In genomic region chr10:100738055-100738827, GRCh38 we compare ENCODE assay signal across 14 cellular contexts. TPM values are rescaled to one million over a fixed set of nuclear protein-coding genes. Genes with fewer than 3 reads are reported as not detected.
DNase-seq lines count a peak whose midpoint lies in the region; ATAC-seq and TF ChIP-seq lines count a peak whose summit lies in the region.
"Had no signal": no experiment of that assay in that cellular context is flagged by ENCODE, and none has a peak within 500 bp of the region (broad histone marks: within the 10 kb centered on the region; RNA-seq: fewer than 3 reads in every experiment).

No MANE protein-coding gene starts in this region.

- intact Hi-C loops in left ventricle myocardium inferior (cut with micrococcal nuclease) (no loop called here), left cardiac atrium (cut with DNase I) (no loop called here)

- H3K27me3 Mint-ChIP-seq in activated naive CD8-positive, alpha-beta T cell treated with anti-CD3 and anti-CD28 coated beads for 36 hours: peaks cover 99% of the 10 kb centered on the region
- H3K27me3 Mint-ChIP-seq in type B pancreatic cell: peaks cover 97% of the 10 kb centered on the region
- peaks cover 100% of the 10 kb centered on the region for H3K27me3 Mint-ChIP-seq in mesothelial cell of epicardium (ENCODE audit: low read depth)

- no peaks in the 10 kb centered on the region for H3K9me3 ChIP-seq in left ventricle myocardium inferior (replicated peaks)
- H3K9me3 ChIP-seq: esophagus squamous epithelium, neutrophil had no signal

- H3K4me1 Mint-ChIP-seq in activated naive CD8-positive, alpha-beta T cell treated with anti-CD3 and anti-CD28 coated beads for 36 hours: peaks cover 31% of the 10 kb centered on the region
- peaks cover 19% of the 10 kb centered on the region for H3K4me1 Mint-ChIP-seq in type B pancreatic cell (ENCODE audit: unreplicated experiment)
- H3K4me1 Mint-ChIP-seq in mesothelial cell of epicardium: peaks cover 3% of the 10 kb centered on the region

- peaks cover 100% of the 10 kb centered on the region for H3K27me3 ChIP-seq in left ventricle myocardium inferior (ENCODE audit: low read depth)

- TF ChIP-seq CTCF in left ventricle myocardium inferior (IDR thresholded peaks at IDR 0.05; ENCODE audit: borderline replicate concordance) (no peak), type B pancreatic cell (conservative IDR thresholded peaks at IDR 0.05) (no peak), mesothelial cell of epicardium (IDR thresholded peaks at IDR 0.05; ENCODE audit: unreplicated experiment) (no peak)

- no peak overlapping the region for H3K27ac ChIP-seq in left ventricle myocardium inferior (replicated peaks)
- H3K27ac ChIP-seq: esophagus squamous epithelium, HL-60, neutrophil had no signal

- peaks cover 42% of the 10 kb centered on the region for H3K4me1 ChIP-seq in left ventricle myocardium inferior

- H3K4me3 Mint-ChIP-seq in activated naive CD8-positive, alpha-beta T cell treated with anti-CD3 and anti-CD28 coated beads for 36 hours: peak overlapping the region; percentile 2
- peak overlapping the region; percentile 46 for H3K4me3 Mint-ChIP-seq in type B pancreatic cell
- no peak overlapping the region for H3K4me3 Mint-ChIP-seq in mesothelial cell of epicardium

- H3K9me3 Mint-ChIP-seq in activated naive CD8-positive, alpha-beta T cell treated with anti-CD3 and anti-CD28 coated beads for 36 hours: no peaks in the 10 kb centered on the region
- no peaks in the 10 kb centered on the region for H3K9me3 Mint-ChIP-seq in type B pancreatic cell
- H3K9me3 Mint-ChIP-seq in mesothelial cell of epicardium: no peaks in the 10 kb centered on the region

- peak overlapping the region; percentile 49 for H3K4me3 ChIP-seq in left ventricle myocardium inferior

- ATAC-seq in left cardiac atrium (no peak), GM19351 (IDR thresholded peaks at IDR 0.05; ENCODE audit: unreplicated experiment) (no peak)

- no peaks in the 10 kb centered on the region for H3K36me3 ChIP-seq in left ventricle myocardium inferior
- H3K36me3 ChIP-seq: esophagus squamous epithelium, neutrophil had no signal

- no peak for DNase-seq in left ventricle myocardium inferior
- DNase-seq in left cardiac atrium: no peak
- no peak for DNase-seq in activated naive CD8-positive, alpha-beta T cell treated with anti-CD3 and anti-CD28 coated beads for 36 hours
- DNase-seq in kidney tubule cell (ENCODE audit: low spot score): peak; percentile 51
- no peak for DNase-seq in type B pancreatic cell (ENCODE audit: extremely low spot score, unreplicated experiment)
- DNase-seq in GF-D8 (lab: John Stamatoyannopoulos, UW): no peak
- DNase-seq in mesothelial cell of epicardium (ENCODE audit: low spot score in 2 of 2, unreplicated experiment in 2 of 2): no peak
- DNase-seq: esophagus squamous epithelium, NCI-H446, T1000 had no signal

- no peaks in the 10 kb centered on the region for H3K36me3 Mint-ChIP-seq in activated naive CD8-positive, alpha-beta T cell treated with anti-CD3 and anti-CD28 coated beads for 36 hours
- H3K36me3 Mint-ChIP-seq in type B pancreatic cell: no peaks in the 10 kb centered on the region
- H3K36me3 Mint-ChIP-seq in mesothelial cell of epicardium: no peaks in the 10 kb centered on the region

- H3K27ac Mint-ChIP-seq in activated naive CD8-positive, alpha-beta T cell treated with anti-CD3 and anti-CD28 coated beads for 36 hours: no peak overlapping the region
- H3K27ac Mint-ChIP-seq in type B pancreatic cell (no peak overlapping the region), mesothelial cell of epicardium (no peak overlapping the region)

RNA-seq across cellular contexts. Expression of gene PAX2, which starts 7.1 kb away (rescaled TPM):
- total RNA-seq in left ventricle myocardium inferior (not detected), left cardiac atrium (not detected), type B pancreatic cell (ENCODE audit: low replicate concordance) (0.19 and 4.4 TPM in 2 replicates), mesothelial cell of epicardium (not detected in 3 replicates)
- total RNA-seq in activated naive CD8-positive, alpha-beta T cell treated with anti-CD3 and anti-CD28 coated beads for 36 hours: not detected
- total RNA-seq: bronchial epithelial cell, esophagus squamous epithelium had no signal
